19 cellular contexts compared by ENCODE assay signal in the genomic region with DNA sequence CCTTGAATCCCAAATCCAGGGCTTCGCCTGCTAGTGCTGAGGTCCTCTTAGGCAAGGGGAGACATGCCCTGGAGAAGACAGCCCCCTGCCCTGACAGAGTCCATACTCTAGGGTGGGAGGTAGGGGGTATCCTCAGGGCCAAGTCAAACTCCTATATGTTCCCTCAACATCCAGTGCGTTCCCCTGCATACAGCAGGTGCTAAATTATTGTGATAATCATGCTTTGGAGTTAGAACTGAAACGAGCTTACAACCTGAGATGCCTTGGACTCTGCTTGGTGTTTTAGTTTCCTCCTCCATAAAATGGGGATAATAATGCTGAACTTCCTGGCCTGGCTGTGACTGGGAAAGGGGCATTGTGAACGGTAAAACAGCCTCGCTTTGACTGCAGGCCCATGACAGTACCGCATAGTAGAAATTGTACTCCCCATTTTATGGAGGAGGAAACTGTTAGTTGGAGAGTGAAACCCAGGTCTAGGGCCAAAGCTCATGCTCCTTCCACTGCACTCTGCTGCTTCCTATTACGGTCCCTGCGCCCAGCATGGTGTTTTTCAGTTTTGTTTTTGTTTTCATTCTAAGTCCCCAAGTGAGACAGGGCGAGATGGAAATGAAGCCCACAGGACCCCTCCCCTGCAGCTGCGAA.
DNase-seq lines count a peak whose midpoint lies in the region; ATAC-seq, FAIRE-seq and TF ChIP-seq lines count a peak whose summit lies in the region.
"Had no signal": no experiment of that assay in that cellular context is flagged by ENCODE, and none has a peak within 500 bp of the region (broad histone marks: within the 10 kb centered on the region; RNA-seq: fewer than 3 reads in every experiment).

No MANE protein-coding gene starts in this region.

- no peaks in the 10 kb centered on the region for H3K79me1 ChIP-seq in H1 (ENCODE audit: low read depth, low read length)

- in situ Hi-C loops in G401 (cut with HindIII; ENCODE audit: low sequenced_read_pairs), result no loop called here

- H3K4ac ChIP-seq in H1 (replicated peaks; ENCODE audit: insufficient read length, low read depth, low read length), result no peak overlapping the region

- H3K4me1 Mint-ChIP-seq in nephron, result peaks cover 33% of the 10 kb centered on the region

- TF ChIP-seq RAD21 in H1 (IDR thresholded peaks at IDR 0.05 in 1 of 2, conservative IDR thresholded peaks at IDR 0.05 in 1 of 2; ENCODE audit: low read depth in 2 of 2, low read length in 2 of 2), result no peak

- no peak overlapping the region for H2BK15ac ChIP-seq in H1 (ENCODE audit: low read length)

- H2BK12ac ChIP-seq in H1 (ENCODE audit: low read depth, low read length), result peak overlapping the region; percentile 61; the same call in 1 of the 2 replicates

- H3K27me3 Mint-ChIP-seq in nephron (ENCODE audit: low read depth), result peaks cover 56% of the 10 kb centered on the region
- H3K27me3 Mint-ChIP-seq: IgD-negative memory B cell had no signal

- no peak overlapping the region for H4K8ac ChIP-seq in H1 (ENCODE audit: extremely low read depth, insufficient read depth, low read length)

- H3K4me3 ChIP-seq in H1 (ENCODE audit: extremely low read depth in 1 of 4, insufficient read depth in 2 of 4, low read depth in 3 of 4, low read length in 4 of 4) (no peak overlapping the region), uterus (no peak overlapping the region)
- H3K4me3 ChIP-seq: BLaER1 treated with 17β-estradiol and CSF1 and Interleukin-3, amounts not matched to agents 10 nM and 100 nM had no signal

- intact Hi-C loops in uterus (cut with DNase I; ENCODE audit: low total_unique reads), result no loop called here

- H4K5ac ChIP-seq in H1 (ENCODE audit: insufficient read length, low read depth, low read length), result no peak overlapping the region

- H2BK120ac ChIP-seq in H1 (replicated peaks; ENCODE audit: low read depth, low read length), result no peak overlapping the region

- no peak overlapping the region for H3K27ac ChIP-seq in H1 (ENCODE audit: low read depth, low read length)
- H3K27ac ChIP-seq in uterus, result peak overlapping the region; percentile 30 to 77

- no peaks in the 10 kb centered on the region for H3K9me3 ChIP-seq in H1 (ENCODE audit: insufficient read depth in 2 of 2, low read depth in 1 of 2, low read length in 1 of 2)
- no peaks in the 10 kb centered on the region for H3K9me3 ChIP-seq in uterus
- H3K9me3 ChIP-seq: BLaER1 treated with 17β-estradiol and CSF1 and Interleukin-3, amounts not matched to agents 10 nM and 100 nM had no signal

- DNase-seq in activated effector memory CD4-positive, alpha-beta T cell treated with anti-CD3 and anti-CD28 coated beads, Interleukin-2, amount 50 U/mL, for 16 hours, result peak; percentile 30
- no peak for DNase-seq in activated effector memory CD4-positive, alpha-beta T cell treated with Interleukin-2 at 50 U/mL for 16 hours
- DNase-seq in H1 (ENCODE audit: low read depth in 1 of 2, low spot score in 2 of 2) (no peak), uterus (peak in 1 of 2 donors; percentile 10), G401 (ENCODE audit: low spot score) (no peak), RPMI8226 (no peak)
- DNase-seq: 8988T, DMS153, H7, MV-4-11, NCI-H1417 treated with DMSO at 0.1 percent for 48 hours, NCI-H2029, NCI-H510A, NCI-H82 had no signal

- H3K23ac ChIP-seq in H1 (ENCODE audit: insufficient read length), result no peak overlapping the region

- H3K27me3 ChIP-seq in H1 (replicated peaks in 1 of 4; ENCODE audit: control insufficient read depth in 3 of 4, extremely low read depth in 1 of 4, insufficient read depth in 3 of 4, low read length in 3 of 4) (no peaks in the 10 kb centered on the region; a peak in 1 of 7 replicates), uterus (no peaks in the 10 kb centered on the region)
- H3K27me3 ChIP-seq: BLaER1 treated with 17β-estradiol and CSF1 and Interleukin-3, amounts not matched to agents 10 nM and 100 nM had no signal

- TF ChIP-seq EP300 in H1 (IDR thresholded peaks at IDR 0.05; ENCODE audit: borderline replicate concordance in 1 of 2, low read depth in 2 of 2, low read length in 2 of 2), result no peak

- H4K91ac ChIP-seq in H1 (replicated peaks; ENCODE audit: insufficient read length, low read length), result no peak overlapping the region

- no peak overlapping the region for H3K9ac ChIP-seq in H1 (replicated peaks in 1 of 4; ENCODE audit: extremely low read depth in 1 of 4, low read depth in 3 of 4, low read length in 3 of 4)
- H3K9ac ChIP-seq: BLaER1 treated with 17β-estradiol and CSF1 and Interleukin-3, amounts not matched to agents 10 nM and 100 nM had no signal

- H3K4me2 ChIP-seq in H1 (ENCODE audit: insufficient read depth in 1 of 2, low read depth in 2 of 2, low read length in 2 of 2), result no peak overlapping the region

- no peak overlapping the region for H3K14ac ChIP-seq in H1 (ENCODE audit: insufficient read length)

- no peaks in the 10 kb centered on the region for H3K9me3 Mint-ChIP-seq in nephron
- H3K9me3 Mint-ChIP-seq: IgD-negative memory B cell had no signal

- TF ChIP-seq POLR2A in H1 (IDR thresholded peaks at IDR 0.05; ENCODE audit: control extremely low read depth in 1 of 2, low read depth in 2 of 2, low read length in 2 of 2) (no peak), uterus (IDR thresholded peaks at IDR 0.05) (no peak)

- H3K79me2 ChIP-seq in H1 (ENCODE audit: control insufficient read depth in 1 of 2, insufficient read depth in 2 of 2, low read length in 2 of 2), result no peaks in the 10 kb centered on the region

- CTCF ChIA-PET in H1 (lab: Charles Lee; ENCODE audit: partially characterized antibody), result interaction anchor here (1.2 to 12.3 kb wide), 4 partner anchors 11 to 146 kb away, joined by 3 to 142 read pairs (median 7); no protein-coding TSS in a partner anchor

- H3K18ac ChIP-seq in H1 (ENCODE audit: extremely low read depth, low read length), result peak overlapping the region; percentile 40

- no peaks in the 10 kb centered on the region; the same call in 1 of the 2 replicates for H3K23me2 ChIP-seq in H1 (ENCODE audit: low read depth, low read length)

- no peak overlapping the region for H2BK5ac ChIP-seq in H1 (ENCODE audit: low read depth, low read length)

- H3K4me1 ChIP-seq in H1 (replicated peaks in 1 of 4; ENCODE audit: control insufficient read depth in 3 of 4, insufficient read depth in 4 of 4, low read length in 3 of 4) (peaks cover 0 to 11% (median 2%) of the 10 kb centered on the region in 4 experiments; a peak in 3 of 7 replicates), uterus (no peaks in the 10 kb centered on the region)

- no peak for ATAC-seq in HG02763 (IDR thresholded peaks at IDR 0.05; ENCODE audit: unreplicated experiment)
- ATAC-seq: Panc1 had no signal

- 0 out of 2 replicates have a peak overlapping the region, but pooled peaks have one; percentile 0 for H2AK5ac ChIP-seq in H1 (ENCODE audit: low read depth, low read length)

- peak overlapping the region; percentile 87 to 98 (median 94) for H3K27ac Mint-ChIP-seq in nephron
- H3K27ac Mint-ChIP-seq: IgD-negative memory B cell had no signal

- no peak overlapping the region for H2BK20ac ChIP-seq in H1 (ENCODE audit: low read length)

- H3K36me3 Mint-ChIP-seq in nephron (ENCODE audit: low read depth), result peaks cover 3% of the 10 kb centered on the region
- H3K36me3 Mint-ChIP-seq: IgD-negative memory B cell had no signal

- H4K20me1 ChIP-seq in H1 (replicated peaks in 1 of 2; ENCODE audit: control insufficient read depth in 1 of 2, insufficient read depth in 2 of 2, low read length in 2 of 2), result no peaks in the 10 kb centered on the region
- H4K20me1 ChIP-seq: BLaER1 treated with 17β-estradiol and CSF1 and Interleukin-3, amounts not matched to agents 10 nM and 100 nM had no signal

- no peak overlapping the region for H3K56ac ChIP-seq in H1 (replicated peaks; ENCODE audit: insufficient read length, low read depth, low read length)

- no peak for FAIRE-seq in H1 (lab: Jason Lieb, UNC)

- 87% methylated on average over 10 of the region's 10 CpGs; no CpG with 5 or more reads in 1 of the 2 experiments for WGBS in H1 (ENCODE audit: extremely low coverage in 1 of 2, insufficient coverage in 1 of 2, insufficient read length in 1 of 2, insufficient replicate concordance in 2 of 2, low coverage in 1 of 2, low lambda C conversion rate in 2 of 2, missing lambda C conversion rate in 1 of 2), 2 experiments

- TF ChIP-seq CTCF in H1 (IDR thresholded peaks at IDR 0.05; ENCODE audit: control extremely low read depth in 1 of 3, insufficient read depth in 1 of 3, low read depth in 1 of 3, low read length in 3 of 3), result no peak
- TF ChIP-seq CTCF in nephron (IDR thresholded peaks at IDR 0.05; ENCODE audit: unreplicated experiment in 3 of 3), result no peak
- no peak for TF ChIP-seq CTCF in uterus (IDR thresholded peaks at IDR 0.05)

- H2AFZ ChIP-seq in H1 (ENCODE audit: low read length), result no peak overlapping the region

- H3K4me3 Mint-ChIP-seq in nephron, result peak overlapping the region in 1 of 3 experiments; percentile 13
- H3K4me3 Mint-ChIP-seq: IgD-negative memory B cell had no signal

- POLR2A ChIA-PET in H1 (lab: Charles Lee; ENCODE audit: partially characterized antibody), result interaction anchor here (1.3 kb wide), 1 partner anchor 60 kb away, joined by 3 read pairs; no protein-coding TSS in a partner anchor

- H3K36me3 ChIP-seq in H1 (ENCODE audit: control insufficient read depth in 2 of 4, insufficient read depth in 4 of 4, low read length in 3 of 4) (no peaks in the 10 kb centered on the region), uterus (no peaks in the 10 kb centered on the region)
- H3K36me3 ChIP-seq: BLaER1 treated with 17β-estradiol and CSF1 and Interleukin-3, amounts not matched to agents 10 nM and 100 nM had no signal

TF ChIP-seq in H1, 55 proteins besides CTCF, POLR2A, EP300 and RAD21:
- TF ChIP-seq HDAC2 (IDR thresholded peaks at IDR 0.05; ENCODE audit: borderline replicate concordance in 1 of 2, low read depth in 2 of 2, low read length in 2 of 2) (no peak), EZH2 (IDR thresholded peaks at IDR 0.05; ENCODE audit: low read depth, low read length, severe bottlenecking) (no peak), CREB1 (IDR thresholded peaks at IDR 0.05) (no peak)
